Comparison of ENCODE assay signal across 8 cellular contexts in the genomic region with DNA sequence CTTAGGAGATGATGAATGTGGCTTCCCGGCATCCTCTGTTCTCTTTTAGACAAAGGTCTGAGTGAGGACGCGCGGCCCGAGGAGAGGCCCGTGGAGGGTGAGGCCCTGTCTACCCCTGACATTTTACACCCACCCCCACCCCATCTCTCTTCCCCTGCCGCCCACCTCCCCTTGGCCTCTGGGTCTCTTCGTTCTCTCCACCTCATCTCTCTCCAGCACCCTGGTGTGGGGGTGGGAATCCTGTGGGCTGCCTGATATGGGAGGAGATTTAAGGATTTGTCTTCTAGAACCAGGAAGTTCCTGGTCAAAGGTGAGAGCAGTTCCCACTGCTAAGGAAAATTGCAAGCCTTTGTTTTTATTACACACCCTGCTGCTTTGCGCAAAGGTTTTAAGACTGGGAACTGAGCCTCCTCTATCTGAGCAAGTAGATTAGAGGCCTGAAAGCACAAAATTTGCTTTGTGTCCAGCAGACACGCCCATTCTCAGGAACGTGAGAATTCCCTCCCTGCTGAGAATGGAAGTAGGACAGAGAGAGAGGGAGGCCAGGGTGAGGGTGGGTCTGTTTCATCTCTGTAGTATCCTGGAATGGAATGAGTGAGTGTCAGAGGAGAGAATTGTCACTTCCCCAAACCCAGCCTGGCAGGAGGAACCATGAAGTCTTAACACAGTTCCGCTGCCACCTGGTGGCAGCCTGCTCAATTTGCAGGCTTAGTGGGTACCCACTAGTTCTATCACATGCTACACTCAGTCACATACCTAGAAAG.
DNase-seq lines count a peak whose midpoint lies in the region; ATAC-seq, FAIRE-seq and TF ChIP-seq lines count a peak whose summit lies in the region.

No MANE protein-coding gene starts in this region.

- no peak for DNase-seq in D721Med (ENCODE audit: insufficient read length, low spot score)
- DNase-seq in HS-27A (ENCODE audit: low read depth), result peak; percentile 31
- DNase-seq in RWPE1 (ENCODE audit: low spot score), result peak; percentile 26
- peak; percentile 22 for DNase-seq in endothelial cell of umbilical vein (ENCODE audit: low read depth, low spot score)
- no peak for DNase-seq in osteoblast (ENCODE audit: insufficient read length, low spot score, missing footprints)
- no peak for DNase-seq in NCI-H446 treated with DMSO at 0.1 percent for 48 hours (lab: John Stamatoyannopoulos, UW)

- H3K79me2 ChIP-seq in endothelial cell of umbilical vein (ENCODE audit: control insufficient read depth, insufficient read depth, low read length) (no peaks in the 10 kb centered on the region), osteoblast (ENCODE audit: insufficient read depth, low read length) (no peaks in the 10 kb centered on the region)

- H3K4me3 ChIP-seq in endothelial cell of umbilical vein (replicated peaks in 1 of 3; ENCODE audit: insufficient read depth in 1 of 3, low read depth in 1 of 3, low read length in 3 of 3) (no peak overlapping the region), osteoblast (ENCODE audit: insufficient read depth, low read length) (no peak overlapping the region)

- H3K4me1 ChIP-seq in endothelial cell of umbilical vein (ENCODE audit: control insufficient read depth, extremely low read depth, insufficient read depth, low read length), result no peaks in the 10 kb centered on the region
- H3K4me1 ChIP-seq in osteoblast (ENCODE audit: insufficient read depth, low read length), result no peaks in the 10 kb centered on the region

- no peak overlapping the region for H2AFZ ChIP-seq in endothelial cell of umbilical vein (ENCODE audit: low read depth, low read length)
- no peak overlapping the region for H2AFZ ChIP-seq in osteoblast (ENCODE audit: low read length)

- dilution Hi-C loops in endothelial cell of umbilical vein (cut with MboI; ENCODE audit: extremely low pct_ligation_motif_present, low sequenced_read_pairs), result no loop called here

- H3K9ac ChIP-seq in endothelial cell of umbilical vein (replicated peaks; ENCODE audit: extremely low read depth, insufficient read depth, low read length), result no peak overlapping the region

- H3K4me2 ChIP-seq in endothelial cell of umbilical vein (ENCODE audit: insufficient read depth, low read length) (no peak overlapping the region), osteoblast (ENCODE audit: insufficient read depth, low read length) (no peak overlapping the region)

- peak; percentile 44 for FAIRE-seq in D721Med (lab: Jason Lieb, UNC)
- peak; percentile 81 for FAIRE-seq in endothelial cell of umbilical vein (lab: Jason Lieb, UNC)

- H3K9me3 ChIP-seq in endothelial cell of umbilical vein (replicated peaks; ENCODE audit: control insufficient read depth, insufficient read depth, low read length), result no peaks in the 10 kb centered on the region
- no peaks in the 10 kb centered on the region for H3K9me3 ChIP-seq in osteoblast (ENCODE audit: low read depth, low read length)

- no TSS peak for BruUV-seq in endothelial cell of umbilical vein (replicated peaks; lab: Mats Ljungman, UMichigan)

- TF ChIP-seq CTCF in D721Med (IDR thresholded peaks at IDR 0.05; ENCODE audit: insufficient read depth, missing control alignments), result peak; percentile 46
- TF ChIP-seq CTCF in RWPE1 (conservative IDR thresholded peaks at IDR 0.05; ENCODE audit: low read depth), result no peak; the same call in 1 of the 2 replicates
- TF ChIP-seq CTCF in endothelial cell of umbilical vein (IDR thresholded peaks at IDR 0.05; ENCODE audit: extremely low read depth in 1 of 2, insufficient read depth in 1 of 2, low read depth in 1 of 2, low read length in 2 of 2), result peak; percentile 42 to 56
- TF ChIP-seq CTCF in osteoblast (IDR thresholded peaks at IDR 0.05; ENCODE audit: extremely low read depth, low read depth, low read length), result peak; percentile 51

- H3K36me3 ChIP-seq in endothelial cell of umbilical vein (ENCODE audit: control insufficient read depth in 2 of 2, extremely low read depth in 1 of 2, insufficient read depth in 2 of 2, low read length in 2 of 2) (peaks cover 0 to 7% of the 10 kb centered on the region in 2 experiments), osteoblast (ENCODE audit: insufficient read depth, low read length) (peaks cover 42% of the 10 kb centered on the region)

- H3K27me3 ChIP-seq in endothelial cell of umbilical vein (ENCODE audit: control insufficient read depth in 2 of 2, insufficient read depth in 2 of 2, low read length in 2 of 2) (no peaks in the 10 kb centered on the region), osteoblast (ENCODE audit: insufficient read depth, low read length) (no peaks in the 10 kb centered on the region)

- H3K27ac ChIP-seq in RWPE1 (peak overlapping the region; percentile 87), endothelial cell of umbilical vein (ENCODE audit: insufficient read depth, low read depth, low read length) (no peak overlapping the region), osteoblast (ENCODE audit: low read depth, low read length) (peak overlapping the region; percentile 33)

- CTCF ChIA-PET in RWPE1 (lab: Yijun Ruan, JAX), result interaction anchor here (1.0 kb wide), 1 partner anchor 22 kb away, joined by 3 read pairs; no protein-coding TSS in a partner anchor
- CTCF ChIA-PET in endothelial cell of umbilical vein (lab: Charles Lee), result interaction anchor here (1.4 to 1.6 kb wide), 3 partner anchors 21 to 127 kb away, joined by 3 to 7 read pairs (median 6); no protein-coding TSS in a partner anchor

- intact Hi-C loops in endothelial cell of umbilical vein (cut with micrococcal nuclease), result loop anchor here (1.0 kb wide), 2 partner anchors 95 to 128 kb away; no protein-coding TSS in a partner anchor

- no peaks in the 10 kb centered on the region for H3K9me1 ChIP-seq in endothelial cell of umbilical vein (replicated peaks; ENCODE audit: control insufficient read depth, extremely low read depth, insufficient read depth, low read length)

- no peaks in the 10 kb centered on the region for H4K20me1 ChIP-seq in endothelial cell of umbilical vein (replicated peaks; ENCODE audit: control insufficient read depth, extremely low read depth, insufficient read depth, low read length)
- no peaks in the 10 kb centered on the region for H4K20me1 ChIP-seq in osteoblast (ENCODE audit: insufficient read depth, low read length)

- POLR2A ChIA-PET in RWPE1 (lab: Yijun Ruan, JAX; ENCODE audit: low non-redundant PET) (no interaction called here), endothelial cell of umbilical vein (lab: Charles Lee) (no interaction called here)

- TF ChIP-seq POLR2A in endothelial cell of umbilical vein (IDR thresholded peaks at IDR 0.05; ENCODE audit: low read depth, low read length), result no peak

- ATAC-seq in HG03521 (IDR thresholded peaks at IDR 0.05; ENCODE audit: unreplicated experiment), result no peak
- ATAC-seq in HG03025 (IDR thresholded peaks at IDR 0.05; ENCODE audit: low FRiP score, unreplicated experiment), result no peak

TF ChIP-seq in endothelial cell of umbilical vein, 7 proteins besides CTCF, POLR2A, EP300 and RAD21:
- TF ChIP-seq EZH2 (IDR thresholded peaks at IDR 0.05; ENCODE audit: borderline replicate concordance, low read depth, low read length, severe bottlenecking), result no peak
- no peak for TF ChIP-seq MAX (IDR thresholded peaks at IDR 0.05; ENCODE audit: insufficient read depth, insufficient read length)
- TF ChIP-seq POLR2AphosphoS5 (IDR thresholded peaks at IDR 0.05; ENCODE audit: insufficient read depth, low read depth, low read length), result no peak
- no peak for TF ChIP-seq GATA2 (IDR thresholded peaks at IDR 0.05; ENCODE audit: insufficient read depth, insufficient read length, low read depth, low read length)
- no peak for TF ChIP-seq MYC (IDR thresholded peaks at IDR 0.05; ENCODE audit: low read depth, low read length)
- TF ChIP-seq FOS (IDR thresholded peaks at IDR 0.05; ENCODE audit: borderline replicate concordance, insufficient read depth, low read length), result no peak
- no peak for TF ChIP-seq JUN (IDR thresholded peaks at IDR 0.05; ENCODE audit: borderline replicate concordance, insufficient read depth, insufficient read length, low read depth)

Comparison
In these comparisons a context has a peak if more than half of its experiments do, and no peak if none do; other contexts are left out.
1. DNase-seq: peak in HS-27A (single experiment), RWPE1 (single experiment) and endothelial cell of umbilical vein (single experiment); none in D721Med (single experiment), osteoblast (single experiment) and NCI-H446 treated with DMSO at 0.1 percent for 48 hours (single experiment).